In the genomic region with DNA sequence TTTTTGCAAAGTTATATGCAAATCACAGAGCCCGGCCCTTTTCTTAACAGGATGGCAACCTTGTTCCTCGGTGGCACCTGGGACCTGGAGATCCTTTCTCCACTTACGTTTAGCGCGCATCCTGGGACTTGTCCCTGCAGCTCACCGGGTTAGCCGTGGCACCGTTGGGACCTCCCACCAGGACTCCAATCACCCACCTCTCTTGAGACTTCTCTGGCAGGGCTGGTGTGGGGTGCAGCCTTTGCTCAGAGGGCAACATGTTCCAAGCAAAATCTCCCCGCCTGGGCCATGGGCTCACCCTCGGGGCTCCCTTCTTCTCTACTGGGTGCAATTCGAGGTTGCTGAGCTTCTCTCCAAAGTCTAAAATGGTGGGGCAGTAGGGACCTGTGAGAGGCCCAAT, we compare ENCODE assay signal across 33 cellular contexts.
"Had no signal": no experiment of that assay in that cellular context is flagged by ENCODE, and none has a peak within 500 bp of the region (broad histone marks: within the 10 kb centered on the region; RNA-seq: fewer than 3 reads in every experiment).

No MANE protein-coding gene starts in this region.

- DNase-seq: Karpas-422, Kasumi-1, KG1, MG63, MM.1S, MV-4-11, NCI-H1048, NCI-H1092, NCI-H1092 treated with DMSO at 0.1 percent for 48 hours, NCI-H1105, NCI-H1105 treated with DMSO at 0.1 percent for 48 hours, NCI-H1417, NCI-H1417 treated with DMSO at 0.1 percent for 48 hours, NCI-H1436, NCI-H1436 treated with DMSO at 0.1 percent for 48 hours, NCI-H146, NCI-H1694, NCI-H1694 treated with DMSO at 0.1 percent for 48 hours, NCI-H187, NCI-H187 treated with DMSO at 0.1 percent for 48 hours, NCI-H1930, NCI-H2029, NCI-H2029 treated with DMSO at 0.1 percent for 48 hours, NCI-H2081, NCI-H2081 treated with DMSO at 0.1 percent for 48 hours, NCI-H2107, NCI-H2171, NCI-H2171 treated with DMSO at 0.1 percent for 48 hours, NCI-H2227 treated with DMSO at 0.1 percent for 48 hours, NCI-H226, NCI-H345, NCI-H446, NCI-H446 treated with DMSO at 0.1 percent for 48 hours had no signal
